14 cellular contexts compared by ENCODE assay signal in the genomic region with DNA sequence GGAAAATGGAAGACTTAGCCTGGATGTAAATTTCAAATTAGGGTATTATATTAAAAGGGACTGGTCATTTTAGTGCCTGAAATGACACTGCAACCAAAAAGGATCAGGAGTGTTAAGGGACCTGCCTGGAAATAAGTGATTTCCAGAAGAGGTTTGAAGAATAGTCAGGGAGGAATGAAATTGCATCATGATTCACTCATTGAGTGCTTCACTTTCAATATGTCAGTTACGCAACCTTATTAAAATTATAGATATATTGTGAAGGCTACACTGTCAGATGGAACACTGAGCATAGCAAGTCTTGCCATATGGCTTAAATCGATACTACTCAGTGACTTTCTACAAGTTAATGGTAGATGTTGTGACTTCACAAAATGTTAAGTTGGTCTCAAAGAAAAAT.
DNase-seq lines count a peak whose midpoint lies in the region; ATAC-seq, FAIRE-seq and TF ChIP-seq lines count a peak whose summit lies in the region.
"Had no signal": no experiment of that assay in that cellular context is flagged by ENCODE, and none has a peak within 500 bp of the region (broad histone marks: within the 10 kb centered on the region; RNA-seq: fewer than 3 reads in every experiment).

No MANE protein-coding gene starts in this region.

- no peaks in the 10 kb centered on the region for H3K36me3 Mint-ChIP-seq in MCF 10A (ENCODE audit: insufficient read depth, unreplicated experiment)
- H3K36me3 Mint-ChIP-seq: CD14-positive monocyte; CD8-positive, alpha-beta memory T cell had no signal

- TF ChIP-seq CTCF in IMR-90 (conservative IDR thresholded peaks at IDR 0.05; ENCODE audit: low read depth, low read length) (no peak), H1 (IDR thresholded peaks at IDR 0.05; ENCODE audit: control extremely low read depth in 1 of 3, insufficient read depth in 1 of 3, low read depth in 1 of 3, low read length in 3 of 3) (no peak), fibroblast of pulmonary artery (IDR thresholded peaks at IDR 0.05; ENCODE audit: low read length, missing control alignments) (no peak), MCF 10A (IDR thresholded peaks at IDR 0.05; ENCODE audit: unreplicated experiment) (no peak)

- in situ Hi-C loops in IMR-90 (cut with MboI; ENCODE audit: low sequenced_read_pairs) = no loop called here

- no peaks in the 10 kb centered on the region for H3K27me3 ChIP-seq in IMR-90 (ENCODE audit: control insufficient read depth, insufficient read depth, low read length)
- no peaks in the 10 kb centered on the region for H3K27me3 ChIP-seq in H1 (replicated peaks in 1 of 4; ENCODE audit: control insufficient read depth in 3 of 4, extremely low read depth in 1 of 4, insufficient read depth in 3 of 4, low read length in 3 of 4)

- H2BK120ac ChIP-seq in IMR-90 (ENCODE audit: low read depth, low read length) = no peak overlapping the region
- no peak overlapping the region for H2BK120ac ChIP-seq in H1 (replicated peaks; ENCODE audit: low read depth, low read length)

- H3K9me3 Mint-ChIP-seq in MCF 10A (ENCODE audit: unreplicated experiment) = no peaks in the 10 kb centered on the region

- no peak for ATAC-seq in IMR-90 (ENCODE audit: low read depth)
- no peak for ATAC-seq in GM21529 (IDR thresholded peaks at IDR 0.05; ENCODE audit: unreplicated experiment)
- no peak for ATAC-seq in HG02763 (IDR thresholded peaks at IDR 0.05; ENCODE audit: unreplicated experiment)
- ATAC-seq: A549 had no signal

- no peaks in the 10 kb centered on the region for H3K36me3 ChIP-seq in IMR-90 (ENCODE audit: control insufficient read depth, insufficient read depth, low read length)
- H3K36me3 ChIP-seq in H1 (ENCODE audit: control insufficient read depth in 2 of 4, insufficient read depth in 4 of 4, low read length in 3 of 4) = no peaks in the 10 kb centered on the region
- H3K36me3 ChIP-seq: HAP-1 had no signal

- no CpG with 5 or more reads among the region's 2 CpGs for WGBS in IMR-90 (ENCODE audit: extremely low coverage in 2 of 2, insufficient read length in 1 of 2), 2 experiments
- 98% methylated on average over 2 of the region's 2 CpGs; no CpG with 5 or more reads in 1 of the 2 experiments for WGBS in H1 (ENCODE audit: extremely low coverage in 1 of 2, insufficient coverage in 1 of 2, insufficient read length in 1 of 2, insufficient replicate concordance in 2 of 2, low coverage in 1 of 2, low lambda C conversion rate in 2 of 2, missing lambda C conversion rate in 1 of 2), 2 experiments

- intact Hi-C loops in IMR-90 (cut with micrococcal nuclease) (no loop called here), MCF 10A (cut with micrococcal nuclease) (no loop called here)

- no peaks in the 10 kb centered on the region for H3K4me1 ChIP-seq in IMR-90 (ENCODE audit: control insufficient read depth, insufficient read depth, low read length)
- H3K4me1 ChIP-seq in H1 (replicated peaks in 1 of 4; ENCODE audit: control insufficient read depth in 3 of 4, insufficient read depth in 4 of 4, low read length in 3 of 4) = no peaks in the 10 kb centered on the region
- H3K4me1 ChIP-seq: A549, Caco-2, HAP-1 had no signal

- no peaks in the 10 kb centered on the region for H3K9me1 ChIP-seq in IMR-90 (ENCODE audit: insufficient read depth, low read length)

- no peak for FAIRE-seq in H1 (lab: Jason Lieb, UNC)
- FAIRE-seq: A549 had no signal

- H3K9me3 ChIP-seq in IMR-90 (ENCODE audit: control insufficient read depth, insufficient read depth, low read length) = no peaks in the 10 kb centered on the region
- H3K9me3 ChIP-seq in H1 (ENCODE audit: insufficient read depth in 2 of 2, low read depth in 1 of 2, low read length in 1 of 2) = no peaks in the 10 kb centered on the region
- H3K9me3 ChIP-seq: A549, Caco-2, HAP-1 had no signal

- POLR2A ChIA-PET in IMR-90 (lab: Charles Lee; ENCODE audit: unreplicated experiment) = no interaction called here
- POLR2A ChIA-PET in H1 (lab: Charles Lee; ENCODE audit: partially characterized antibody) = no interaction called here
- POLR2A ChIA-PET in MCF 10A (lab: Yijun Ruan, JAX) = no interaction called here

- H3K9ac ChIP-seq in IMR-90 (ENCODE audit: low read depth, low read length) (no peak overlapping the region), H1 (replicated peaks in 1 of 4; ENCODE audit: extremely low read depth in 1 of 4, low read depth in 3 of 4, low read length in 3 of 4) (no peak overlapping the region)

- TF ChIP-seq EP300 in H1 (IDR thresholded peaks at IDR 0.05; ENCODE audit: borderline replicate concordance in 1 of 2, low read depth in 2 of 2, low read length in 2 of 2) = no peak

- no peaks in the 10 kb centered on the region for H3K79me2 ChIP-seq in H1 (ENCODE audit: control insufficient read depth in 1 of 2, insufficient read depth in 2 of 2, low read length in 2 of 2)

- TF ChIP-seq RAD21 in IMR-90 (IDR thresholded peaks at IDR 0.05; ENCODE audit: low read length) = no peak
- no peak for TF ChIP-seq RAD21 in H1 (IDR thresholded peaks at IDR 0.05 in 1 of 2, conservative IDR thresholded peaks at IDR 0.05 in 1 of 2; ENCODE audit: low read depth in 2 of 2, low read length in 2 of 2)

- no peak overlapping the region for H3K4ac ChIP-seq in IMR-90 (ENCODE audit: low read depth, low read length)
- no peak overlapping the region for H3K4ac ChIP-seq in H1 (replicated peaks; ENCODE audit: insufficient read length, low read depth, low read length)

- H3K27ac ChIP-seq in IMR-90 (ENCODE audit: insufficient read depth, low read length) (no peak overlapping the region), H1 (ENCODE audit: low read depth, low read length) (no peak overlapping the region)
- H3K27ac ChIP-seq: A549 had no signal

- H2BK15ac ChIP-seq in IMR-90 (ENCODE audit: low read depth, low read length) (no peak overlapping the region), H1 (ENCODE audit: low read length) (no peak overlapping the region)

- H3K18ac ChIP-seq in IMR-90 (ENCODE audit: low read depth, low read length) = no peak overlapping the region
- H3K18ac ChIP-seq in H1 (ENCODE audit: extremely low read depth, low read length) = no peak overlapping the region

- H3K4me3 Mint-ChIP-seq in MCF 10A (ENCODE audit: unreplicated experiment) = no peak overlapping the region
- H3K4me3 Mint-ChIP-seq: CD14-positive monocyte; CD8-positive, alpha-beta memory T cell had no signal

- DNase-seq in IMR-90 = peak; percentile 8
- DNase-seq in H1 (ENCODE audit: low read depth in 1 of 2, low spot score in 2 of 2) = no peak
- DNase-seq in fibroblast of pulmonary artery (ENCODE audit: low read depth) = peak; percentile 23
- DNase-seq in MCF 10A (ENCODE audit: unreplicated experiment) = no peak
- DNase-seq: Caco-2; CD8-positive, alpha-beta memory T cell; DND-41; GDM1; GOT3 had no signal

- H2BK20ac ChIP-seq in IMR-90 (ENCODE audit: low read depth, low read length) = no peak overlapping the region
- H2BK20ac ChIP-seq in H1 (ENCODE audit: low read length) = no peak overlapping the region

- H2AFZ ChIP-seq in IMR-90 (replicated peaks; ENCODE audit: low read length, poor library complexity) = no peak overlapping the region
- H2AFZ ChIP-seq in H1 (ENCODE audit: low read length) = no peak overlapping the region

- H4K5ac ChIP-seq in IMR-90 (ENCODE audit: low read depth, low read length) = no peak overlapping the region
- H4K5ac ChIP-seq in H1 (ENCODE audit: insufficient read length, low read depth, low read length) = no peak overlapping the region

- no peaks in the 10 kb centered on the region for H3K4me1 Mint-ChIP-seq in MCF 10A (ENCODE audit: insufficient read depth, unreplicated experiment)
- H3K4me1 Mint-ChIP-seq: CD8-positive, alpha-beta memory T cell had no signal

- TF ChIP-seq POLR2A in IMR-90 (IDR thresholded peaks at IDR 0.05; ENCODE audit: low read depth, low read length) (no peak), H1 (IDR thresholded peaks at IDR 0.05; ENCODE audit: control extremely low read depth in 1 of 2, low read depth in 2 of 2, low read length in 2 of 2) (no peak)

- no peak overlapping the region for H2BK12ac ChIP-seq in H1 (ENCODE audit: low read depth, low read length)

- H2AK5ac ChIP-seq in IMR-90 (ENCODE audit: low read depth, low read length) (no peak overlapping the region), H1 (ENCODE audit: low read depth, low read length) (no peak overlapping the region)

- H3K79me1 ChIP-seq in IMR-90 (ENCODE audit: low read depth in 1 of 2, low read length in 2 of 2) = no peaks in the 10 kb centered on the region
- H3K79me1 ChIP-seq in H1 (ENCODE audit: low read depth, low read length) = no peaks in the 10 kb centered on the region

- BruUV-seq in IMR-90 (replicated peaks; lab: Mats Ljungman, UMichigan) = no TSS peak
- no TSS peak for BruUV-seq in MCF 10A (replicated peaks; lab: Mats Ljungman, UMichigan)

- no peak overlapping the region for H3K27ac Mint-ChIP-seq in MCF 10A (ENCODE audit: low read depth, unreplicated experiment)
- H3K27ac Mint-ChIP-seq: CD14-positive monocyte; CD8-positive, alpha-beta memory T cell had no signal

- CTCF ChIA-PET in IMR-90 (lab: Yijun Ruan, JAX) (interaction anchor here (2.1 kb wide), 1 partner anchor 8 kb away, joined by 5 read pairs; no protein-coding TSS in a partner anchor), H1 (lab: Charles Lee; ENCODE audit: partially characterized antibody) (interaction anchor here (1.2 kb wide), 1 partner anchor 109 kb away, joined by 4 read pairs; no protein-coding TSS in a partner anchor), MCF 10A (lab: Yijun Ruan, JAX) (interaction anchor here (0.6 to 0.7 kb wide), 2 partner anchors 589 to 1332 kb away, joined by 3 read pairs; no protein-coding TSS in a partner anchor)

- H3K23ac ChIP-seq in IMR-90 (ENCODE audit: low read depth, low read length) (no peak overlapping the region), H1 (ENCODE audit: insufficient read length) (no peak overlapping the region)

- H3K14ac ChIP-seq in IMR-90 (replicated peaks; ENCODE audit: low read depth, low read length) = no peak overlapping the region
- H3K14ac ChIP-seq in H1 (ENCODE audit: insufficient read length) = no peak overlapping the region

- H2AK9ac ChIP-seq in IMR-90 (replicated peaks; ENCODE audit: low read depth, low read length, poor library complexity) = no peak overlapping the region

- no peaks in the 10 kb centered on the region for H3K27me3 Mint-ChIP-seq in MCF 10A (ENCODE audit: insufficient read depth, unreplicated experiment)

- no peaks in the 10 kb centered on the region for H3K23me2 ChIP-seq in H1 (ENCODE audit: low read depth, low read length)

- H3K4me3 ChIP-seq in IMR-90 (ENCODE audit: insufficient read depth, low read depth, low read length) (no peak overlapping the region), H1 (ENCODE audit: extremely low read depth in 1 of 4, insufficient read depth in 2 of 4, low read depth in 3 of 4, low read length in 4 of 4) (no peak overlapping the region), fibroblast of pulmonary artery (replicated peaks; ENCODE audit: low read depth, low read length) (no peak overlapping the region)
- H3K4me3 ChIP-seq: A549, HAP-1 had no signal

- no peak overlapping the region for H4K91ac ChIP-seq in IMR-90 (ENCODE audit: insufficient read depth, low read depth, low read length)
- H4K91ac ChIP-seq in H1 (replicated peaks; ENCODE audit: insufficient read length, low read length) = no peak overlapping the region

- H2BK5ac ChIP-seq in IMR-90 (ENCODE audit: low read depth, low read length, poor library complexity, severe bottlenecking) (no peak overlapping the region), H1 (ENCODE audit: low read depth, low read length) (no peak overlapping the region)

- no peak overlapping the region for H3K4me2 ChIP-seq in IMR-90 (ENCODE audit: low read depth, low read length)
- no peak overlapping the region for H3K4me2 ChIP-seq in H1 (ENCODE audit: insufficient read depth in 1 of 2, low read depth in 2 of 2, low read length in 2 of 2)
- H3K4me2 ChIP-seq: A549 had no signal

- H3K56ac ChIP-seq in IMR-90 (ENCODE audit: extremely low read depth, insufficient read depth, low read length) = no peak overlapping the region
- no peak overlapping the region for H3K56ac ChIP-seq in H1 (replicated peaks; ENCODE audit: insufficient read length, low read depth, low read length)

- dilution Hi-C loops in IMR-90 (cut with HindIII; ENCODE audit: low sequenced_read_pairs, unreplicated experiment) = no loop called here

- H4K20me1 ChIP-seq in IMR-90 (ENCODE audit: insufficient read depth, low read length) = no peaks in the 10 kb centered on the region
- no peaks in the 10 kb centered on the region for H4K20me1 ChIP-seq in H1 (replicated peaks in 1 of 2; ENCODE audit: control insufficient read depth in 1 of 2, insufficient read depth in 2 of 2, low read length in 2 of 2)

- H4K8ac ChIP-seq in IMR-90 (ENCODE audit: low read depth in 2 of 2, low read length in 2 of 2) (no peak overlapping the region), H1 (ENCODE audit: extremely low read depth, insufficient read depth, low read length) (no peak overlapping the region)

Comparison
In these comparisons a context has a peak if more than half of its experiments do, and no peak if none do; other contexts are left out.
1. DNase-seq: peak in IMR-90 (single experiment) and fibroblast of pulmonary artery (single experiment); none in H1 (0 of 2) and MCF 10A (single experiment).